In the genomic region with DNA sequence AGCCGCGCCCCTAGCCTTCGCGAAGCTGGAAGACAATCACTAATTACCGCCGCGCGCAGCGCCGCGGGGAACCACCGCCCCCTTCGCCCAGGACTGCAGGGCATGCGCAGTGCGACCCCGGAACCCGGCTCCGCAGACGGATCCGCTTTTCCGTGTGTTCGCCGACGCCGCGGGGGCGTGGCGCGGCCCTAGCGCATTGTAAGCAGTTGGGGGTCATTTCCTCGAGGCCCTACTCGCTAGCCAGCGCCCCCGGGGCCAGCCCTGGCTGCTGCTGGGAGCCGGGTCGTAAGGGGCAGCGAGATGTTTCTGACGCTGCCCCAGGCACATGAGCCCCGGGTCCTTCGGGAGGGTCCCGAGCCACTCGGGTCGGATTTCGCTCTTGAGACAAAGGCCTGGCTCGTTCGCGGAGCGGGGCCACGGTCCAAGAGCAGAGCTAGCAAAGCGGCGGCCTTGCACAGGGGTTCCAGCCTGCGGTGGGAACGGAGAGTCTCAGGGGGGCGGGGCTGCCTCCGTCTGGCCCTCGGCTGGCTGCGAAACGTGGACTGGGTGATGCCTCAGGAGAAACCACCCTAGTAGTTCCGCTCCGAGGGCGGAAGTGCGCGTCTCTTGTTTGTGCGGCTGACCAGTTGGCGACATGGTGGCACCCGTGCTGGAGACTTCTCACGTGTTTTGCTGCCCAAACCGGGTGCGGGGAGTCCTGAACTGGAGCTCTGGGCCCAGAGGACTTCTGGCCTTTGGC, we compare ENCODE assay signal across 8 cellular contexts. TPM values are rescaled to one million over a fixed set of nuclear protein-coding genes. Genes with fewer than 3 reads are reported as not detected.
DNase-seq lines count a peak whose midpoint lies in the region; ATAC-seq and TF ChIP-seq lines count a peak whose summit lies in the region.

Gene ELP2, plus strand, starts transcription at position 600 of the 739 bp plus-strand sequence. Its CDS starts 35 bp downstream, at position 635.
Gene SLC39A6, minus strand, starts transcription at position 41 of the 739 bp plus-strand sequence. CDS start 2,333 bp downstream, outside the sequence.

- H3K36me3 Mint-ChIP-seq in activated T-cell treated with anti-CD3 and anti-CD28 coated beads, Interleukin-2, amount 50 U/mL, for 4 hours (ENCODE audit: insufficient read depth): peaks cover 24% of the 10 kb centered on the region

- peak within 1 kb of the TSS; percentile 95 for H3K4me3 Mint-ChIP-seq in activated T-cell treated with anti-CD3 and anti-CD28 coated beads, Interleukin-2, amount 50 U/mL, for 4 hours

- CTCF ChIA-PET in Panc1 (lab: Charles Lee): no interaction called here

- peaks cover 5% of the 10 kb centered on the region; the same call in 1 of the 2 replicates for H3K36me3 ChIP-seq in KMS-11 (ENCODE audit: insufficient read depth)
- H3K36me3 ChIP-seq in Panc1 (ENCODE audit: control insufficient read depth, insufficient read depth, low read length): peaks cover 7% of the 10 kb centered on the region
- H3K36me3 ChIP-seq in esophagus (ENCODE audit: control insufficient read depth in 2 of 2, insufficient read depth in 2 of 2, low read length in 1 of 2): no peaks in the 10 kb centered on the region
- H3K36me3 ChIP-seq in mucosa of stomach (ENCODE audit: control insufficient read depth, insufficient read depth, low read length): no peaks in the 10 kb centered on the region

- peak within 1 kb of the TSS; percentile 99 for H2AFZ ChIP-seq in KMS-11 (ENCODE audit: low read depth)

- DNase-seq in DMS79 treated with DMSO at 0.1 percent for 48 hours (lab: John Stamatoyannopoulos, UW) (peak; percentile 92), Panc1 (ENCODE audit: low read depth, low spot score) (peak; percentile 53)
- DNase-seq in activated T-cell treated with anti-CD3 and anti-CD28 coated beads, Interleukin-2, amount 50 U/mL, for 4 hours: peak; percentile 95
- DNase-seq in stimulated activated CD8-positive, alpha-beta memory T cell treated with anti-CD3 and anti-CD28 coated beads, Interleukin-4, amount 100 ng/mL, for 48 hours: peak; percentile 97

- peaks cover 56% of the 10 kb centered on the region for H3K4me1 Mint-ChIP-seq in activated T-cell treated with anti-CD3 and anti-CD28 coated beads, Interleukin-2, amount 50 U/mL, for 4 hours (ENCODE audit: low read depth)

- H3K27me3 ChIP-seq in KMS-11 (ENCODE audit: insufficient read depth, low read depth) (no peaks in the 10 kb centered on the region), Panc1 (ENCODE audit: control insufficient read depth, insufficient read depth, low read length) (no peaks in the 10 kb centered on the region), esophagus (ENCODE audit: control insufficient read depth in 1 of 2, insufficient read depth in 2 of 2, low read length in 2 of 2) (no peaks in the 10 kb centered on the region), mucosa of stomach (ENCODE audit: control insufficient read depth, insufficient read depth, low read length) (no peaks in the 10 kb centered on the region)

- H3K9me3 ChIP-seq in Panc1 (ENCODE audit: control insufficient read depth, insufficient read depth, low read depth, low read length) (no peaks in the 10 kb centered on the region), esophagus (ENCODE audit: control insufficient read depth in 2 of 2, insufficient read depth in 1 of 2, low read depth in 1 of 2, low read length in 1 of 2) (no peaks in the 10 kb centered on the region), mucosa of stomach (ENCODE audit: control insufficient read depth, low read length) (no peaks in the 10 kb centered on the region)

- peak within 1 kb of the TSS; percentile 80 for H3K4me3 ChIP-seq in KMS-11 (IDR thresholded peaks at IDR 0.05; ENCODE audit: insufficient read depth, low read depth, low read length)
- H3K4me3 ChIP-seq in Panc1 (ENCODE audit: low read depth in 2 of 2, low read length in 2 of 2): peak within 1 kb of the TSS; percentile 96 to 98
- H3K4me3 ChIP-seq in esophagus (ENCODE audit: low read depth in 1 of 2, low read length in 2 of 2): peak within 1 kb of the TSS; percentile 91 to 95
- H3K4me3 ChIP-seq in mucosa of stomach (ENCODE audit: low read length): peak within 1 kb of the TSS; percentile 89

- H3K27ac ChIP-seq in KMS-11: peak within 1 kb of the TSS; percentile 93
- peak within 1 kb of the TSS; percentile 84 for H3K27ac ChIP-seq in Panc1 (ENCODE audit: low read length)
- peak within 1 kb of the TSS; percentile 99 to 100 for H3K27ac ChIP-seq in esophagus (ENCODE audit: low read depth in 2 of 2, low read length in 1 of 2)

- H3K4me2 ChIP-seq in KMS-11: peak within 1 kb of the TSS; percentile 79

- POLR2A ChIA-PET in Panc1 (lab: Charles Lee): no interaction called here

- in situ Hi-C loops in Panc1 (cut with HindIII; ENCODE audit: low pct_unique_long_range_greater_than_20kb, low sequenced_read_pairs): no loop called here

- intact Hi-C loops in Panc1 (cut with micrococcal nuclease; ENCODE audit: unreplicated experiment): loop anchor here (5.0 kb wide), 1 partner anchor 112 kb away; no protein-coding TSS in a partner anchor

- H3K27me3 Mint-ChIP-seq in activated T-cell treated with anti-CD3 and anti-CD28 coated beads, Interleukin-2, amount 50 U/mL, for 4 hours (ENCODE audit: low read depth): no peaks in the 10 kb centered on the region

- H3K4me1 ChIP-seq in KMS-11 (ENCODE audit: low read depth, poor library complexity, severe bottlenecking) (peaks cover 42% of the 10 kb centered on the region), Panc1 (ENCODE audit: control insufficient read depth, insufficient read depth, low read length) (peaks cover 5% of the 10 kb centered on the region), esophagus (ENCODE audit: control insufficient read depth in 2 of 2, insufficient read depth in 2 of 2, low read length in 1 of 2) (peaks cover 7 to 8% of the 10 kb centered on the region in 2 donors), mucosa of stomach (ENCODE audit: control insufficient read depth, insufficient read depth, low read length) (peaks cover 7% of the 10 kb centered on the region)

- TF ChIP-seq CTCF in KMS-11 (conservative IDR thresholded peaks at IDR 0.05; ENCODE audit: low read depth, low read length) (no peak), Panc1 (IDR thresholded peaks at IDR 0.05) (no peak)

- WGBS in esophagus, 2 donors: 0% methylated on average over 66 to 69 of the region's 69 CpGs

- peak within 1 kb of the TSS; percentile 96 for H3K9ac ChIP-seq in KMS-11
- peak within 1 kb of the TSS; percentile 95 for H3K9ac ChIP-seq in mucosa of stomach (ENCODE audit: low read length)

- no peaks in the 10 kb centered on the region for H3K9me3 Mint-ChIP-seq in activated T-cell treated with anti-CD3 and anti-CD28 coated beads, Interleukin-2, amount 50 U/mL, for 4 hours

- no peaks in the 10 kb centered on the region; the same call in 1 of the 2 replicates for H4K20me1 ChIP-seq in KMS-11 (ENCODE audit: insufficient read depth)

- peaks cover 68% of the 10 kb centered on the region for H3K79me2 ChIP-seq in KMS-11 (ENCODE audit: insufficient read depth, low read depth)

- no TSS peak for BruUV-seq in Panc1 (replicated peaks; lab: Mats Ljungman, UMichigan)

- ATAC-seq in GM21786 (IDR thresholded peaks at IDR 0.05; ENCODE audit: unreplicated experiment) (peak; percentile 91), Panc1 (peak; percentile 98)
- ATAC-seq in activated T-cell treated with anti-CD3 and anti-CD28 coated beads, Interleukin-2, amount 50 U/mL, for 4 hours: peak; percentile 93 to 95

RNA-seq across cellular contexts. Expression of gene ELP2, which starts in this region (rescaled TPM):
- total RNA-seq in Panc1 (2021; ENCODE audit: unreplicated experiment): 48.8 TPM
- polyA plus RNA-seq in Panc1 (2012; ENCODE audit: insufficient read length): 34.4 TPM
- 100 to 1,000 TPM in 1 of 3 donors, 10 to 100 TPM in 2; 91.2 to 114 (median 99.2) TPM for total RNA-seq in activated T-cell treated with anti-CD3 and anti-CD28 coated beads, Interleukin-2, amount 50 U/mL, for 4 hours
- 10 to 100 TPM; 22.7 to 40.3 TPM for polyA plus RNA-seq in esophagus

RNA-seq across cellular contexts. Expression of gene SLC39A6, which starts in this region (rescaled TPM):
- total RNA-seq in Panc1 (2021; ENCODE audit: unreplicated experiment): 47.6 TPM
- 33.9 TPM for polyA plus RNA-seq in Panc1 (2012; ENCODE audit: insufficient read length)
- 10 to 100 TPM; 39.4 to 44.5 (median 40.1) TPM for total RNA-seq in activated T-cell treated with anti-CD3 and anti-CD28 coated beads, Interleukin-2, amount 50 U/mL, for 4 hours
- 10 to 100 TPM in 1 of 2 donors, 1 to 10 TPM in 1; 2.8 to 11.9 TPM for polyA plus RNA-seq in esophagus

Comparison
In these comparisons a context has a peak if more than half of its experiments do, and no peak if none do; other contexts are left out.
1. Peak in every context shown above with its lines: DNase-seq, ATAC-seq, H3K4me3 ChIP-seq and H3K27ac ChIP-seq.